Comparison of ENCODE assay signal across 28 cellular contexts in the genomic region with DNA sequence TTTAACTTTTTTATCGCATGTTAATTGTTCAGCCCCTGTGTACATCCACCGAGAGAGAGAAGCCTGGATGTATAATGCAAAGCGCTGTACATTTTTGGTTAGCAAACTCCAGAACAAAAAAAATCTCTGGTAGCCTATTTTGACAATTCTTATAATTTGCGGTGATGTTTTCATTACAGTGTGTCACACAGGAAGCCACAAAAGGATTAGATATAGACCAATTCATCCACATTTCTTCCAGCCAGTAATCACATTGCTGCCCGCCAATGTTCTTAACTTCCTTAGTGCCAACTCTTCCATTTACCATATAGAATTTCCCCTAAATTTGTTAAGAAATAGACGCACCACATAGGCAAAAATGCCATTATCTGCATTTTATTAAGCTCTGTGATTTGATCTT.
"Had no signal": no experiment of that assay in that cellular context is flagged by ENCODE, and none has a peak within 500 bp of the region (broad histone marks: within the 10 kb centered on the region; RNA-seq: fewer than 3 reads in every experiment).

No MANE protein-coding gene starts in this region.

- H3K27me3 Mint-ChIP-seq: activated CD4-positive, alpha-beta memory T cell treated with anti-CD3 and anti-CD28 coated beads for 36 hours; activated CD4-positive, alpha-beta T cell treated with anti-CD3 and anti-CD28 coated beads, Interleukin-2, amount 10 ng/mL, durations not matched to agents 24 days and 14 days; activated CD8-positive, alpha-beta memory T cell treated with anti-CD3 and anti-CD28 coated beads, Interleukin-2, amount 10 ng/mL, durations not matched to agents 7 days and 5 days; activated naive CD4-positive, alpha-beta T cell treated with anti-CD3 and anti-CD28 coated beads, Interleukin-2, amount 50 U/mL, for 24 hours; activated naive CD8-positive, alpha-beta T cell treated with anti-CD3 and anti-CD28 coated beads for 36 hours; brain; T-helper 17 cell had no signal

- DNase-seq: activated CD4-positive, alpha-beta memory T cell treated with anti-CD3 and anti-CD28 coated beads for 36 hours; activated CD4-positive, alpha-beta T cell treated with anti-CD3 and anti-CD28 coated beads for 36 hours; activated CD4-positive, alpha-beta T cell treated with anti-CD3 and anti-CD28 coated beads, Interleukin-2, amount 10 ng/mL, durations not matched to agents 24 days and 14 days; activated CD4-positive, CD25-positive, alpha-beta regulatory T cell; activated CD4-positive, CD25-positive, alpha-beta regulatory T cell treated with anti-CD3 and anti-CD28 coated beads, Interleukin-2, amount 50 U/mL, for 72 hours; activated CD8-positive, alpha-beta memory T cell treated with anti-CD3 and anti-CD28 coated beads, Interleukin-2, amount 10 ng/mL, durations not matched to agents 7 days and 5 days; activated CD8-positive, alpha-beta memory T cell treated with anti-CD3 and anti-CD28 coated beads, Interleukin-2, amount 50 U/mL, for 4 hours; activated CD8-positive, alpha-beta T cell treated with anti-CD3 and anti-CD28 coated beads, Interleukin-2, amount 10 ng/mL, durations not matched to agents 7 days and 5 days; activated effector memory CD4-positive, alpha-beta T cell treated with anti-CD3 and anti-CD28 coated beads, Interleukin-2, amount 50 U/mL, for 16 hours; activated naive CD4-positive, alpha-beta T cell treated with anti-CD3 and anti-CD28 coated beads for 36 hours; activated naive CD8-positive, alpha-beta T cell treated with anti-CD3 and anti-CD28 coated beads for 36 hours; activated naive CD8-positive, alpha-beta T cell treated with anti-CD3 and anti-CD28 coated beads, Interleukin-2, amount 50 U/mL, for 24 hours; activated T-cell treated with anti-CD3 and anti-CD28 coated beads, Interleukin-2, amount 50 U/mL, for 1 hour; activated T-cell treated with anti-CD3 and anti-CD28 coated beads, Interleukin-2, amount 50 U/mL, for 48 hours; adrenal gland; central memory CD4-positive, alpha-beta T cell; cerebellar nuclear complex; colonic mucosa; effector CD8-positive, alpha-beta T cell; esophagus squamous epithelium; foreskin melanocyte; T-helper 1 cell; T-helper 17 cell had no signal

- H3K9me3 Mint-ChIP-seq: activated CD4-positive, alpha-beta memory T cell treated with anti-CD3 and anti-CD28 coated beads for 36 hours; activated naive CD4-positive, alpha-beta T cell treated with anti-CD3 and anti-CD28 coated beads, Interleukin-2, amount 50 U/mL, for 24 hours; activated naive CD8-positive, alpha-beta T cell treated with anti-CD3 and anti-CD28 coated beads for 36 hours; activated naive CD8-positive, alpha-beta T cell treated with anti-CD3 and anti-CD28 coated beads, Interleukin-2, amount 50 U/mL, for 24 hours; activated T-helper 1 cell treated with anti-CD3 and anti-CD28 coated beads, Interleukin-12 subunit alpha, Interleukin-12 subunit beta, Interleukin-2, Interleukin-4 antibody, amounts not matched to agents 30 ng/mL and 10 ng/mL and 1 ng/mL, durations not matched to agents 14 hours and 24 hours and 36 hours; activated T-helper 2 cell treated with anti-CD3 and anti-CD28 coated beads, Interferon-gamma antibody, Interleukin-2, Interleukin-4, amounts not matched to agents 10 μg/mL and 5 μg/mL and 100 μg/mL, durations not matched to agents 14 hours and 24 hours and 36 hours; T-helper 2 cell treated with Interferon-gamma antibody and Interleukin-4, amounts not matched to agents 5 μg/mL and 100 μg/mL, for 36 hours had no signal

- H3K27ac Mint-ChIP-seq: activated CD4-positive, alpha-beta memory T cell treated with anti-CD3 and anti-CD28 coated beads for 36 hours; activated CD4-positive, alpha-beta T cell treated with anti-CD3 and anti-CD28 coated beads for 36 hours; activated CD4-positive, alpha-beta T cell treated with anti-CD3 and anti-CD28 coated beads, Interleukin-2, amount 10 ng/mL, durations not matched to agents 24 days and 14 days; activated CD8-positive, alpha-beta memory T cell treated with anti-CD3 and anti-CD28 coated beads, Interleukin-2, amount 10 ng/mL, durations not matched to agents 7 days and 5 days; activated CD8-positive, alpha-beta T cell treated with anti-CD3 and anti-CD28 coated beads, Interleukin-2, amount 10 ng/mL, durations not matched to agents 7 days and 5 days; activated naive CD4-positive, alpha-beta T cell treated with anti-CD3 and anti-CD28 coated beads for 36 hours; activated naive CD4-positive, alpha-beta T cell treated with anti-CD3 and anti-CD28 coated beads, Interleukin-2, amount 50 U/mL, for 24 hours; activated naive CD8-positive, alpha-beta T cell treated with anti-CD3 and anti-CD28 coated beads for 36 hours; activated naive CD8-positive, alpha-beta T cell treated with anti-CD3 and anti-CD28 coated beads, Interleukin-2, amount 50 U/mL, for 24 hours; activated T-helper 1 cell treated with anti-CD3 and anti-CD28 coated beads, Interleukin-12 subunit alpha, Interleukin-12 subunit beta, Interleukin-2, Interleukin-4 antibody, amounts not matched to agents 30 ng/mL and 10 ng/mL and 1 ng/mL, durations not matched to agents 14 hours and 24 hours and 36 hours; activated T-helper 2 cell treated with anti-CD3 and anti-CD28 coated beads, Interferon-gamma antibody, Interleukin-2, Interleukin-4, amounts not matched to agents 10 μg/mL and 5 μg/mL and 100 μg/mL, durations not matched to agents 14 hours and 24 hours and 36 hours; brain; T-helper 17 cell; T-helper 2 cell treated with Interferon-gamma antibody and Interleukin-4, amounts not matched to agents 5 μg/mL and 100 μg/mL, for 36 hours had no signal

- H3K4me3 Mint-ChIP-seq: activated CD4-positive, alpha-beta memory T cell treated with anti-CD3 and anti-CD28 coated beads for 36 hours; activated CD4-positive, alpha-beta T cell treated with anti-CD3 and anti-CD28 coated beads for 36 hours; activated CD4-positive, alpha-beta T cell treated with anti-CD3 and anti-CD28 coated beads, Interleukin-2, amount 10 ng/mL, durations not matched to agents 24 days and 14 days; activated CD8-positive, alpha-beta memory T cell treated with anti-CD3 and anti-CD28 coated beads, Interleukin-2, amount 10 ng/mL, durations not matched to agents 7 days and 5 days; activated CD8-positive, alpha-beta T cell treated with anti-CD3 and anti-CD28 coated beads, Interleukin-2, amount 10 ng/mL, durations not matched to agents 7 days and 5 days; activated naive CD4-positive, alpha-beta T cell treated with anti-CD3 and anti-CD28 coated beads for 36 hours; activated naive CD4-positive, alpha-beta T cell treated with anti-CD3 and anti-CD28 coated beads, Interleukin-2, amount 50 U/mL, for 24 hours; activated naive CD8-positive, alpha-beta T cell treated with anti-CD3 and anti-CD28 coated beads for 36 hours; activated naive CD8-positive, alpha-beta T cell treated with anti-CD3 and anti-CD28 coated beads, Interleukin-2, amount 50 U/mL, for 24 hours; activated T-helper 1 cell treated with anti-CD3 and anti-CD28 coated beads, Interleukin-12 subunit alpha, Interleukin-12 subunit beta, Interleukin-2, Interleukin-4 antibody, amounts not matched to agents 30 ng/mL and 10 ng/mL and 1 ng/mL, durations not matched to agents 14 hours and 24 hours and 36 hours; brain; T-helper 17 cell; T-helper 2 cell treated with Interferon-gamma antibody and Interleukin-4, amounts not matched to agents 5 μg/mL and 100 μg/mL, for 36 hours had no signal

- H3K36me3 Mint-ChIP-seq: activated CD4-positive, alpha-beta memory T cell treated with anti-CD3 and anti-CD28 coated beads for 36 hours; activated CD8-positive, alpha-beta memory T cell treated with anti-CD3 and anti-CD28 coated beads, Interleukin-2, amount 10 ng/mL, durations not matched to agents 7 days and 5 days; activated naive CD4-positive, alpha-beta T cell treated with anti-CD3 and anti-CD28 coated beads, Interleukin-2, amount 50 U/mL, for 24 hours; activated naive CD8-positive, alpha-beta T cell treated with anti-CD3 and anti-CD28 coated beads for 36 hours; brain had no signal

- H3K4me1 Mint-ChIP-seq: activated CD4-positive, alpha-beta T cell treated with anti-CD3 and anti-CD28 coated beads for 36 hours; activated CD4-positive, alpha-beta T cell treated with anti-CD3 and anti-CD28 coated beads, Interleukin-2, amount 10 ng/mL, durations not matched to agents 24 days and 14 days; activated CD8-positive, alpha-beta memory T cell treated with anti-CD3 and anti-CD28 coated beads, Interleukin-2, amount 10 ng/mL, durations not matched to agents 7 days and 5 days; activated naive CD4-positive, alpha-beta T cell treated with anti-CD3 and anti-CD28 coated beads, Interleukin-2, amount 50 U/mL, for 24 hours; activated naive CD8-positive, alpha-beta T cell treated with anti-CD3 and anti-CD28 coated beads for 36 hours; activated naive CD8-positive, alpha-beta T cell treated with anti-CD3 and anti-CD28 coated beads, Interleukin-2, amount 50 U/mL, for 24 hours; brain; T-helper 17 cell had no signal
